Comparison of ENCODE assay signal across 16 cellular contexts in the genomic region with DNA sequence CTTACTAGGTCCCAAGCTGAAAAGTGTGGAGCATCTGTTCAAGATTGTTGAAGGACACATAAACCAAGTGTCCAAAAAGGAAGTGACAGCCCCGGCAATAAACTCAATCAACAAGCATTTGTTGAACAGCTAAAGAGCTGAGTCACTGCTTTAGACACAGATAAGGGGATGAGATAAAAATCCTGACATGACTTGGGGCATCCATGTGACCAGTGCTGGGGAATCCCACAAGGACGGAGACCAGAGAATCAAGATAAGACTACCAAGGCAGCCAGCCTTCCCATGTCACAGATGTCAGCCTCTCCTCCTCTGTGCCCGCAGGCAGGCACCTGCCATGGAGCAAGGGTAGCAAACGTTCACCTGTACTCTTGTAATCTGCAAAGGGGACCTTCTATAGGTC.
"Had no signal": no experiment of that assay in that cellular context is flagged by ENCODE, and none has a peak within 500 bp of the region (broad histone marks: within the 10 kb centered on the region; RNA-seq: fewer than 3 reads in every experiment).

No MANE protein-coding gene starts in this region.

- H3K36me3 ChIP-seq: esophagus squamous epithelium, heart right ventricle, stomach, thoracic aorta had no signal

- DNase-seq: activated effector memory CD4-positive, alpha-beta T cell treated with anti-CD3 and anti-CD28 coated beads, Interleukin-2, amount 50 U/mL, for 16 hours; activated naive CD8-positive, alpha-beta T cell treated with anti-CD3 and anti-CD28 coated beads for 36 hours; activated T-cell treated with anti-CD3 and anti-CD28 coated beads, Interleukin-2, amount 50 U/mL, for 24 hours; aorta; esophagus squamous epithelium; heart right ventricle; kidney glomerular epithelial cell; midbrain; naive B cell; retina; stimulated activated CD4-positive, alpha-beta T cell treated with anti-CD3 and anti-CD28 coated beads, Interleukin-4, amount 100 ng/mL, for 4 hours; stomach; T-helper 2 cell had no signal

- H3K4me1 ChIP-seq: esophagus squamous epithelium, heart right ventricle, stomach had no signal

- ATAC-seq: activated CD4-positive, CD25-positive, alpha-beta regulatory T cell treated with anti-CD3 and anti-CD28 coated beads, Interleukin-2, amount 50 U/mL, for 24 hours; heart right ventricle had no signal

- H3K27ac ChIP-seq: esophagus squamous epithelium, heart right ventricle, skin epidermis, stomach, thoracic aorta had no signal

- H3K4me3 ChIP-seq: esophagus squamous epithelium, heart right ventricle, skin epidermis, stomach, thoracic aorta had no signal

- H3K27me3 ChIP-seq: esophagus squamous epithelium, stomach had no signal

- H3K9me3 ChIP-seq: esophagus squamous epithelium, thoracic aorta had no signal
